Comparison of ENCODE assay signal across 15 cellular contexts in the genomic region with DNA sequence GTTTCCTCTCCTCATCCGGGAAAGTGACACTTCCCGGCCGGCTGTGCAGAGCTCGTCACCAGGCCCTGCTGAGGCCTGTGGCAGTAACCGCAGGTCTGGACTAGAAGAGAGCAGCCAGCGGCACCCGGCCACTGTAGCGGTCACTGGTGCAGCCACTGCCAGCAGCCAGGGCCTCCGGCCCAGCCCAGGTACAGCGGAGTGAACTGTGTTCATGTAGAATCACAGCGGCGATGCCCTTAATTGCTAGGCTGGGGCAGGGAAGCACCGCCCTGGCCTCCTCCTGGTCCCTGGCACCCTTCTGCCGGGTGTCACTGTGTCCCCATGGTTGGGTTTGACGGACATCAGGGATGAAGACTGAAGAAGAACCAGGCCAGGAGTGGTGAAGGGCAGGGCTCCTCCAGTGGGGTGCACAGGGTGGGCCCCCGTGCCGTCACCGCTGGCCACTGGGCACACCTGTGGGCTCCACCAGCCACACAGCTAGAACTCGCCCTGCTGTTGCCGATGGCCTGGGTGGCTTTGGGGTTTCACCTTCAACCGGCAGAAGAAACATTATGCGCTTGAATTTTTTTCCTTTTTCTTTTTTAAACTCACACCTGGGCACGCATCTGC.
DNase-seq lines count a peak whose midpoint lies in the region; ATAC-seq and TF ChIP-seq lines count a peak whose summit lies in the region.
"Had no signal": no experiment of that assay in that cellular context is flagged by ENCODE, and none has a peak within 500 bp of the region (broad histone marks: within the 10 kb centered on the region; RNA-seq: fewer than 3 reads in every experiment).

No MANE protein-coding gene starts in this region.

- 90 to 93% methylated on average over 23 of the region's 23 CpGs for WGBS in sigmoid colon, 2 donors

- H3K9me3 Mint-ChIP-seq in T-helper 2 cell treated with Interferon-gamma antibody and Interleukin-4, amounts not matched to agents 5 μg/mL and 100 μg/mL, for 36 hours, result no peaks in the 10 kb centered on the region
- H3K9me3 Mint-ChIP-seq: dendritic cell treated with granulocyte-macrophage colony-stimulating factor and Interleukin-4, amounts not matched to agents 40 ng/mL and 50 ng/mL, for 4 days had no signal

- no peak for TF ChIP-seq POLR2A in sigmoid colon (IDR thresholded peaks at IDR 0.05)

- peak overlapping the region; percentile 83 for H3K27ac Mint-ChIP-seq in T-helper 2 cell treated with Interferon-gamma antibody and Interleukin-4, amounts not matched to agents 5 μg/mL and 100 μg/mL, for 36 hours
- H3K27ac Mint-ChIP-seq: dendritic cell treated with granulocyte-macrophage colony-stimulating factor and Interleukin-4, amounts not matched to agents 40 ng/mL and 50 ng/mL, for 4 days had no signal

- H3K4me3 Mint-ChIP-seq in T-helper 2 cell treated with Interferon-gamma antibody and Interleukin-4, amounts not matched to agents 5 μg/mL and 100 μg/mL, for 36 hours, result peak overlapping the region; percentile 46
- H3K4me3 Mint-ChIP-seq: dendritic cell treated with granulocyte-macrophage colony-stimulating factor and Interleukin-4, amounts not matched to agents 40 ng/mL and 50 ng/mL, for 4 days had no signal

- DNase-seq in T-helper 2 cell treated with Interferon-gamma antibody and Interleukin-4, amounts not matched to agents 5 μg/mL and 100 μg/mL, for 36 hours (ENCODE audit: low spot score), result no peak
- no peak for DNase-seq in T-helper 2 cell
- DNase-seq in RWPE2 (ENCODE audit: low spot score), result peak; percentile 68
- DNase-seq in epithelial cell of prostate (ENCODE audit: low read depth, low spot score), result no peak
- DNase-seq in sigmoid colon, result peak; percentile 57
- DNase-seq in activated CD4-positive, CD25-positive, alpha-beta regulatory T cell (lab: John Stamatoyannopoulos, UW), result no peak
- no peak for DNase-seq in AML-193 (lab: John Stamatoyannopoulos, UW)
- DNase-seq: activated gamma-delta T cell, DND-41, MM.1S, testis had no signal

- H3K27me3 ChIP-seq in RWPE2 (ENCODE audit: insufficient read depth, poor library complexity, severe bottlenecking) (no peaks in the 10 kb centered on the region), sigmoid colon (no peaks in the 10 kb centered on the region)
- H3K27me3 ChIP-seq: Peyer's patch, testis had no signal

- peaks cover 36% of the 10 kb centered on the region for H3K4me1 Mint-ChIP-seq in T-helper 2 cell treated with Interferon-gamma antibody and Interleukin-4, amounts not matched to agents 5 μg/mL and 100 μg/mL, for 36 hours (ENCODE audit: low read depth)

- H3K4me3 ChIP-seq in RWPE2 (ENCODE audit: severe bottlenecking) (no peak overlapping the region), sigmoid colon (no peak overlapping the region)
- H3K4me3 ChIP-seq: Peyer's patch, testis had no signal

- no peaks in the 10 kb centered on the region for H3K27me3 Mint-ChIP-seq in T-helper 2 cell treated with Interferon-gamma antibody and Interleukin-4, amounts not matched to agents 5 μg/mL and 100 μg/mL, for 36 hours (ENCODE audit: low read depth)
- H3K27me3 Mint-ChIP-seq: dendritic cell treated with granulocyte-macrophage colony-stimulating factor and Interleukin-4, amounts not matched to agents 40 ng/mL and 50 ng/mL, for 4 days had no signal

- peaks cover 44% of the 10 kb centered on the region for H3K36me3 Mint-ChIP-seq in T-helper 2 cell treated with Interferon-gamma antibody and Interleukin-4, amounts not matched to agents 5 μg/mL and 100 μg/mL, for 36 hours (ENCODE audit: low read depth)

- intact Hi-C loops in sigmoid colon (cut with DNase I), result no loop called here

- ATAC-seq in RWPE2 (ENCODE audit: low read depth) (peak; percentile 3; the same call in 1 of the 3 replicates), GM21717 (IDR thresholded peaks at IDR 0.05; ENCODE audit: unreplicated experiment) (no peak)

- H3K9me3 ChIP-seq in RWPE2 (ENCODE audit: severe bottlenecking) (no peaks in the 10 kb centered on the region), sigmoid colon (no peaks in the 10 kb centered on the region)
- H3K9me3 ChIP-seq: Peyer's patch, testis had no signal

- no peak for TF ChIP-seq EP300 in sigmoid colon (IDR thresholded peaks at IDR 0.05)

- peak overlapping the region; percentile 88 for H3K27ac ChIP-seq in RWPE2 (ENCODE audit: poor library complexity, severe bottlenecking)
- H3K27ac ChIP-seq in epithelial cell of prostate, result peak overlapping the region; percentile 40
- H3K27ac ChIP-seq in sigmoid colon, result no peak overlapping the region
- H3K27ac ChIP-seq: parathyroid adenoma, Peyer's patch, testis had no signal

- TF ChIP-seq CTCF in RWPE2 (IDR thresholded peaks at IDR 0.05; ENCODE audit: poor library complexity, severe bottlenecking) (no peak), sigmoid colon (IDR thresholded peaks at IDR 0.05) (no peak)

- H3K36me3 ChIP-seq in RWPE2 (ENCODE audit: low read depth), result peaks cover 16% of the 10 kb centered on the region
- peaks cover 0 to 45% (median 3%) of the 10 kb centered on the region in 4 donors for H3K36me3 ChIP-seq in sigmoid colon

- peaks cover 20% of the 10 kb centered on the region for H3K4me1 ChIP-seq in RWPE2 (ENCODE audit: insufficient read depth, poor library complexity, severe bottlenecking)
- H3K4me1 ChIP-seq in sigmoid colon, result peaks cover 0 to 4% (median 0%) of the 10 kb centered on the region in 4 donors
- H3K4me1 ChIP-seq: parathyroid adenoma, Peyer's patch, testis had no signal

Comparison
In these comparisons a context has a peak if more than half of its experiments do, and no peak if none do; other contexts are left out.
1. DNase-seq: peak in RWPE2 (single experiment) and sigmoid colon (single experiment); none in T-helper 2 cell treated with Interferon-gamma antibody and Interleukin-4, amounts not matched to agents 5 μg/mL and 100 μg/mL, for 36 hours (single experiment), T-helper 2 cell (0 of 5), epithelial cell of prostate (single experiment), activated CD4-positive, CD25-positive, alpha-beta regulatory T cell (0 of 4) and AML-193 (0 of 2).
2. H3K27ac ChIP-seq: peak in RWPE2 (single experiment) and epithelial cell of prostate (single experiment); none in sigmoid colon (0 of 4).